9 cellular contexts compared by ENCODE assay signal in the genomic region with DNA sequence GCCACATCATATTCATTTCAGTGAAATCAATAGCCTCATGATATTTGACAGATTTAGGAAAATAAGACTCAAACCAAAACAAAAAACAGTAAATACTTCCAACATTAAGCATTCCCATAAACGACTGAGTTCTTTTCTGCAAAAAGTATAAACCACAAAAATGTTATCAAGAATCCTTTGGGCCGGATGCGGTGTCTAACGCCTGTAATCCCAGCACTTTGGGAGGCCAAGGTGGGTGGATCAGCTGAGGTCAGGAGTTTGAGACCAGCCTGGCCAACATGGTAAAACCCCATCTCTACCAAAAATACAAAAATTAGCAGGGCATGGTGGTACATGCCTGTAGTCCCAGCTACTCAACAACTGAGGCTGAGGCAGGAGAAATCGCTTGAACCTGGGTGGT. TPM values are rescaled to one million over a fixed set of nuclear protein-coding genes. Genes with fewer than 3 reads are reported as not detected.
DNase-seq lines count a peak whose midpoint lies in the region; ATAC-seq and TF ChIP-seq lines count a peak whose summit lies in the region.
"Not testable (repeated sequence)": the region's sequence is repeated elsewhere in the genome, so short reads cannot be mapped to it uniquely, and the experiment has no call there.
"Had no signal": no experiment of that assay in that cellular context is flagged by ENCODE, and none has a peak within 500 bp of the region (broad histone marks: within the 10 kb centered on the region; RNA-seq: fewer than 3 reads in every experiment).

No MANE protein-coding gene starts in this region.

- H3K23ac ChIP-seq in mesenchymal stem cell (ENCODE audit: low read length in 2 of 2): not testable (repeated sequence)

- 48% methylated on average over 5 of the region's 5 CpGs for WGBS in mesenchymal stem cell

- peak overlapping the region in 3 of 4 donors; percentile 41 to 59 (median 48) for H3K4me3 Mint-ChIP-seq in CD4-positive, CD25-positive, alpha-beta regulatory T cell
- peak overlapping the region; percentile 51; the same call in 1 of the 2 replicates for H3K4me3 Mint-ChIP-seq in HFFc6
- H3K4me3 Mint-ChIP-seq in activated naive CD8-positive, alpha-beta T cell treated with anti-CD3 and anti-CD28 coated beads, Interleukin-2, amount 10 ng/mL, durations not matched to agents 7 days and 5 days: peak overlapping the region; percentile 5
- not testable (repeated sequence) for H3K4me3 Mint-ChIP-seq in chondrocyte (ENCODE audit: unreplicated experiment)

- H3K4ac ChIP-seq in mesenchymal stem cell (ENCODE audit: low read depth in 1 of 2, low read length in 2 of 2): not testable (repeated sequence)

- not testable (repeated sequence) for H3K27ac ChIP-seq in CD4-positive, CD25-positive, alpha-beta regulatory T cell (ENCODE audit: insufficient read depth, low read length, poor library complexity, severe bottlenecking); SU-DHL-6 (ENCODE audit: low read depth, low read length); mesenchymal stem cell (ENCODE audit: low read length, poor library complexity, severe bottlenecking)

- peaks cover 34% of the 10 kb centered on the region for H3K36me3 ChIP-seq in CD4-positive, CD25-positive, alpha-beta regulatory T cell (ENCODE audit: control insufficient read depth, insufficient read depth, low read length)
- peaks cover 14% of the 10 kb centered on the region; the same call in 1 of the 2 replicates for H3K36me3 ChIP-seq in SU-DHL-6 (ENCODE audit: low read length)
- peaks cover 18% of the 10 kb centered on the region in 2 experiments for H3K36me3 ChIP-seq in mesenchymal stem cell (ENCODE audit: control insufficient read depth in 1 of 2, insufficient read depth in 2 of 2, low read depth in 1 of 2, low read length in 2 of 2)

- POLR2A ChIA-PET in activated naive CD8-positive, alpha-beta T cell treated with anti-CD3 and anti-CD28 coated beads, Interleukin-2, amount 10 ng/mL, durations not matched to agents 7 days and 5 days (lab: Charles Lee): interaction anchor here (0.7 to 1.1 kb wide), 2 partner anchors 10 to 103 kb away, joined by 3 to 4 read pairs; no protein-coding TSS in a partner anchor

- not testable (repeated sequence) for H3K14ac ChIP-seq in mesenchymal stem cell (ENCODE audit: low read length in 2 of 2)

- H3K4me1 Mint-ChIP-seq in CD4-positive, CD25-positive, alpha-beta regulatory T cell: peaks cover 35 to 84% (median 68%) of the 10 kb centered on the region in 4 donors
- H3K4me1 Mint-ChIP-seq in HFFc6 (ENCODE audit: low read depth): peaks cover 78% of the 10 kb centered on the region
- H3K4me1 Mint-ChIP-seq in activated naive CD8-positive, alpha-beta T cell treated with anti-CD3 and anti-CD28 coated beads, Interleukin-2, amount 10 ng/mL, durations not matched to agents 7 days and 5 days: peaks cover 50% of the 10 kb centered on the region
- H3K4me1 Mint-ChIP-seq in chondrocyte (ENCODE audit: low read depth): peaks cover 67% of the 10 kb centered on the region

- not testable (repeated sequence) for H3K79me1 ChIP-seq in mesenchymal stem cell (replicated peaks; ENCODE audit: low read length, poor library complexity, severe bottlenecking)

- peak overlapping the region; percentile 90 for H3K4me2 ChIP-seq in SU-DHL-6 (ENCODE audit: low read depth, low read length, poor library complexity, severe bottlenecking)
- H3K4me2 ChIP-seq in mesenchymal stem cell (ENCODE audit: low read length, poor library complexity, severe bottlenecking): not testable (repeated sequence)

- H2AFZ ChIP-seq in SU-DHL-6 (ENCODE audit: low read depth, low read length, severe bottlenecking); mesenchymal stem cell (ENCODE audit: low read depth, low read length): not testable (repeated sequence)

- not testable (repeated sequence) for H3K27ac Mint-ChIP-seq in CD4-positive, CD25-positive, alpha-beta regulatory T cell; activated naive CD8-positive, alpha-beta T cell treated with anti-CD3 and anti-CD28 coated beads, Interleukin-2, amount 10 ng/mL, durations not matched to agents 7 days and 5 days
- H3K27ac Mint-ChIP-seq in HFFc6 (peak overlapping the region; percentile 57), chondrocyte (ENCODE audit: unreplicated experiment) (peak overlapping the region; percentile 65)

- H4K91ac ChIP-seq in mesenchymal stem cell (ENCODE audit: low read length): not testable (repeated sequence)

- not testable (repeated sequence) for H3K9ac ChIP-seq in SU-DHL-6 (ENCODE audit: low read length); mesenchymal stem cell (ENCODE audit: low read length)

- not testable (repeated sequence) for H3K27me3 ChIP-seq in CD4-positive, CD25-positive, alpha-beta regulatory T cell (ENCODE audit: control insufficient read depth, insufficient read depth, low read length); SU-DHL-6 (ENCODE audit: low read length); mesenchymal stem cell (ENCODE audit: control insufficient read depth in 1 of 2, insufficient read depth in 1 of 2, low read length in 2 of 2)

- peaks cover 79% of the 10 kb centered on the region for H3K4me1 ChIP-seq in CD4-positive, CD25-positive, alpha-beta regulatory T cell (ENCODE audit: control insufficient read depth, insufficient read depth, low read length, poor library complexity, severe bottlenecking)
- H3K4me1 ChIP-seq in mesenchymal stem cell (ENCODE audit: control insufficient read depth, insufficient read depth, low read depth, low read length): peaks cover 12% of the 10 kb centered on the region

- H4K20me1 ChIP-seq in SU-DHL-6 (ENCODE audit: low read depth, low read length): peaks cover 52% of the 10 kb centered on the region

- ATAC-seq in CD4-positive, CD25-positive, alpha-beta regulatory T cell (ENCODE audit: low read depth in 2 of 2); activated naive CD8-positive, alpha-beta T cell treated with anti-CD3 and anti-CD28 coated beads, Interleukin-2, amount 10 ng/mL, durations not matched to agents 7 days and 5 days (ENCODE audit: low read depth): not testable (repeated sequence)

- peaks cover 100% of the 10 kb centered on the region for H3K79me2 ChIP-seq in SU-DHL-6 (ENCODE audit: insufficient read depth, low read length)

- H2BK15ac ChIP-seq in mesenchymal stem cell (ENCODE audit: low read depth, poor library complexity, severe bottlenecking): not testable (repeated sequence)

- H3K4me3 ChIP-seq in CD4-positive, CD25-positive, alpha-beta regulatory T cell (ENCODE audit: low read depth, low read length): peak overlapping the region; percentile 70
- not testable (repeated sequence) for H3K4me3 ChIP-seq in SU-DHL-6 (ENCODE audit: insufficient read depth, low read length, poor library complexity, severe bottlenecking); mesenchymal stem cell (ENCODE audit: insufficient read depth in 1 of 2, low read depth in 1 of 2, low read length in 2 of 2)

- H3F3A ChIP-seq in SU-DHL-6 (ENCODE audit: insufficient read depth): peaks cover 13% of the 10 kb centered on the region

- not testable (repeated sequence) for TF ChIP-seq CTCF in HFFc6 (IDR thresholded peaks at IDR 0.05); SU-DHL-6 (IDR thresholded peaks at IDR 0.05; ENCODE audit: insufficient read depth, low read length, poor library complexity, severe bottlenecking); chondrocyte (IDR thresholded peaks at IDR 0.05)

- not testable (repeated sequence) for H3K9me2 ChIP-seq in SU-DHL-6 (replicated peaks; ENCODE audit: insufficient read depth, low read length)

- H2BK12ac ChIP-seq in mesenchymal stem cell (ENCODE audit: low read length in 2 of 2): not testable (repeated sequence)

- H4K8ac ChIP-seq in mesenchymal stem cell (ENCODE audit: low read length): not testable (repeated sequence)

- peaks cover 16% of the 10 kb centered on the region for H3K36me3 Mint-ChIP-seq in CD4-positive, CD25-positive, alpha-beta regulatory T cell
- H3K36me3 Mint-ChIP-seq in HFFc6 (ENCODE audit: low read depth): peaks cover 15% of the 10 kb centered on the region
- H3K36me3 Mint-ChIP-seq in activated naive CD8-positive, alpha-beta T cell treated with anti-CD3 and anti-CD28 coated beads, Interleukin-2, amount 10 ng/mL, durations not matched to agents 7 days and 5 days: peaks cover 19% of the 10 kb centered on the region
- H3K36me3 Mint-ChIP-seq in chondrocyte (ENCODE audit: low read depth): not testable (repeated sequence)

- H2BK5ac ChIP-seq in mesenchymal stem cell (ENCODE audit: low read depth, low read length, poor library complexity, severe bottlenecking): not testable (repeated sequence)

- H3K9me3 ChIP-seq in CD4-positive, CD25-positive, alpha-beta regulatory T cell (ENCODE audit: control insufficient read depth in 2 of 2, low read length in 2 of 2); SU-DHL-6 (ENCODE audit: insufficient read depth, low read length); mesenchymal stem cell (ENCODE audit: control insufficient read depth, low read length): not testable (repeated sequence)

- not testable (repeated sequence) for H2BK120ac ChIP-seq in mesenchymal stem cell (ENCODE audit: low read depth, low read length)

- not testable (repeated sequence) for H3K27me3 Mint-ChIP-seq in CD4-positive, CD25-positive, alpha-beta regulatory T cell; HFFc6 (ENCODE audit: insufficient read depth); activated naive CD8-positive, alpha-beta T cell treated with anti-CD3 and anti-CD28 coated beads, Interleukin-2, amount 10 ng/mL, durations not matched to agents 7 days and 5 days; chondrocyte (ENCODE audit: low read depth)

- not testable (repeated sequence) for H2AK5ac ChIP-seq in mesenchymal stem cell (ENCODE audit: low read length, severe bottlenecking)

- H3K9me3 Mint-ChIP-seq in CD4-positive, CD25-positive, alpha-beta regulatory T cell; HFFc6; activated naive CD8-positive, alpha-beta T cell treated with anti-CD3 and anti-CD28 coated beads, Interleukin-2, amount 10 ng/mL, durations not matched to agents 7 days and 5 days; chondrocyte (ENCODE audit: low read depth): not testable (repeated sequence)

- H3K18ac ChIP-seq in mesenchymal stem cell (ENCODE audit: low read depth in 1 of 2, low read length in 2 of 2): not testable (repeated sequence)

- DNase-seq in CD4-positive, CD25-positive, alpha-beta regulatory T cell; activated naive CD8-positive, alpha-beta T cell treated with anti-CD3 and anti-CD28 coated beads, Interleukin-2, amount 10 ng/mL, durations not matched to agents 7 days and 5 days; chondrocyte (ENCODE audit: low spot score): not testable (repeated sequence)
- DNase-seq in HFFc6 (peak; percentile 48), mesenchymal stem cell (peak; percentile 25)
- DNase-seq in activated CD8-positive, alpha-beta memory T cell treated with anti-CD3 and anti-CD28 coated beads, Interleukin-2, amount 50 U/mL, for 48 hours: peak; percentile 37
- peak; percentile 25 for DNase-seq in stimulated activated CD8-positive, alpha-beta memory T cell treated with anti-CD3 and anti-CD28 coated beads, Interleukin-4, amount 100 ng/mL, for 48 hours

RNA-seq across cellular contexts. Expression of gene PPP1CC, which starts 5.7 kb away (rescaled TPM):
- total RNA-seq in CD4-positive, CD25-positive, alpha-beta regulatory T cell: 166 TPM
- polyA plus RNA-seq in CD4-positive, CD25-positive, alpha-beta regulatory T cell: 100 to 1,000 TPM; 166 to 177 (median 175) TPM
- total RNA-seq in HFFc6 (2021; fragmentation: NEBNext Ultra II Directional; extraction: Animal tissue kit (Norgen Biotek cat#: 25700)): 100 to 1,000 TPM in 5 of 6 experiments, 10 to 100 TPM in 1; 95.2 to 140 (median 134) TPM
- 100 to 1,000 TPM; 156 to 160 TPM for total RNA-seq in activated naive CD8-positive, alpha-beta T cell treated with anti-CD3 and anti-CD28 coated beads, Interleukin-2, amount 10 ng/mL, durations not matched to agents 7 days and 5 days
- total RNA-seq in chondrocyte: 71.8 to 91.4 TPM (median 82.5 TPM) in 3 replicates
- polyA plus RNA-seq in mesenchymal stem cell (2013, experiment 1 of 2): 121 TPM
- 123 TPM for polyA plus RNA-seq in mesenchymal stem cell (2013, experiment 2 of 2)

RNA-seq across cellular contexts. Expression of gene HVCN1, which starts 48.1 kb away (rescaled TPM):
- total RNA-seq in CD4-positive, CD25-positive, alpha-beta regulatory T cell: 6.1 TPM
- polyA plus RNA-seq in CD4-positive, CD25-positive, alpha-beta regulatory T cell: 10 to 100 TPM; 19.8 to 50.0 (median 34.8) TPM
- under 1 TPM in 5 of 6 experiments, not detected in 1; 0.09 to 0.71 (median 0.33) TPM for total RNA-seq in HFFc6 (2021; fragmentation: NEBNext Ultra II Directional; extraction: Animal tissue kit (Norgen Biotek cat#: 25700))
- total RNA-seq in activated naive CD8-positive, alpha-beta T cell treated with anti-CD3 and anti-CD28 coated beads, Interleukin-2, amount 10 ng/mL, durations not matched to agents 7 days and 5 days: 10 to 100 TPM; 20.3 to 21.0 TPM
- total RNA-seq in chondrocyte: 1.2 to 1.3 TPM (median 1.2 TPM) in 3 replicates
- 5.3 TPM for polyA plus RNA-seq in mesenchymal stem cell (2013, experiment 1 of 2)
- 5.5 TPM for polyA plus RNA-seq in mesenchymal stem cell (2013, experiment 2 of 2)
- total RNA-seq: HT-29 had no signal
